ENCODE assay signal across 36 cellular contexts in the genomic region with DNA sequence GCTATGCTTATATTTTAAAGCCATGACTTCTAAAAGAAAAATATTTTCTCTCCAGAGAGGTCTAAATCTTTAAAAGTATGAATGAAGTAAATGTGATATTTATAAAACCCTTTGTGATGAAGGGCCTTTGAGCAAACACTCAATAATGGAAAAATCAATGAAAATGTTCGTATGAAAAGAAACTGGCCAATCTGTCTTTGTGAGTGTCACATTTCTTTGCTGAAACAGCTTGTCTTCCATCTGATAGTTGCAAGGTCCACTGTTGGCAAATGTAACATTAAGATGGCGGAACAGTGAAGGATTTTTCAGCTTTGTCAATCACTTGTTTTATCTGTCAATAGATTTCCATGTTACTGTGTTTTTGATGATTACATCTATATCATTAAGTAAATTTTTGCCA.
"Had no signal": no experiment of that assay in that cellular context is flagged by ENCODE, and none has a peak within 500 bp of the region (broad histone marks: within the 10 kb centered on the region; RNA-seq: fewer than 3 reads in every experiment).

No MANE protein-coding gene starts in this region.

- H3K4me3 ChIP-seq: adrenal gland, Peyer's patch had no signal

- H3K36me3 ChIP-seq: adrenal gland, Peyer's patch had no signal

- H3K27ac ChIP-seq: adrenal gland, Peyer's patch, VCaP had no signal

- DNase-seq: activated B cell treated with CpG ODN at 0.5 μM for 24 hours; activated CD4-positive, alpha-beta memory T cell treated with anti-CD3 and anti-CD28 coated beads for 36 hours; activated CD4-positive, alpha-beta T cell treated with anti-CD3 and anti-CD28 coated beads for 4 hours; activated CD4-positive, alpha-beta T cell treated with anti-CD3 and anti-CD28 coated beads, Interleukin-2, amount 50 U/mL, for 1 hour; activated CD4-positive, CD25-positive, alpha-beta regulatory T cell treated with anti-CD3 and anti-CD28 coated beads, Interleukin-2, amount 50 U/mL, for 72 hours; activated CD8-positive, alpha-beta memory T cell treated with anti-CD3 and anti-CD28 coated beads, Interleukin-2, amount 50 U/mL, for 4 hours; activated gamma-delta T cell treated with Interleukin-2 at 50 U/mL for 16 hours; activated naive CD4-positive, alpha-beta T cell treated with anti-CD3 and anti-CD28 coated beads for 36 hours; activated T-cell treated with anti-CD3 and anti-CD28 coated beads for 4 hours; activated T-cell treated with anti-CD3 and anti-CD28 coated beads, Interleukin-2, amount 50 U/mL, for 4 hours; adrenal gland; aorta; caudate nucleus; cerebellar nuclear complex; Karpas-422; KBM-7; NCI-H1436 treated with DMSO at 0.1 percent for 48 hours; NCI-H1930; NCI-H2171 treated with DMSO at 0.1 percent for 48 hours; NCI-H2227 treated with DMSO at 0.1 percent for 48 hours; NCI-H446; NCI-H510A treated with DMSO at 0.1 percent for 48 hours; NCI-H526 treated with DMSO at 0.1 percent for 48 hours; NK-92 treated with Interleukin-12 subunit alpha and Interleukin-12 subunit beta, amount 100 ng/mL, for 24 hours; PC-3; Peyer's patch; RPMI8226; SIG-M5; T-helper 1 cell; T-helper 2 cell; T-helper 9 cell had no signal

- H3K36me3 Mint-ChIP-seq: activated CD4-positive, alpha-beta memory T cell treated with anti-CD3 and anti-CD28 coated beads for 36 hours; activated naive CD4-positive, alpha-beta T cell treated with anti-CD3 and anti-CD28 coated beads, Interleukin-2, amount 50 U/mL, for 72 hours; IgD-negative memory B cell had no signal

- ATAC-seq: activated naive CD4-positive, alpha-beta T cell treated with anti-CD3 and anti-CD28 coated beads, Interleukin-2, amount 50 U/mL, for 72 hours; activated T-cell treated with anti-CD3 and anti-CD28 coated beads, Interleukin-2, amount 50 U/mL, for 4 hours; PC-3; SK-N-SH treated with all-trans-retinoic acid at 6 μM for 48 hours had no signal

- H3K9me3 Mint-ChIP-seq: activated B cell treated with CpG ODN at 0.5 μM for 24 hours had no signal

- H3K4me1 ChIP-seq: adrenal gland had no signal

- H3K9me3 ChIP-seq: Peyer's patch had no signal

- H3K27me3 ChIP-seq: adrenal gland, Peyer's patch had no signal

- H3K4me1 Mint-ChIP-seq: activated B cell treated with CpG ODN at 0.5 μM for 24 hours, IgD-negative memory B cell had no signal

- H3K27ac Mint-ChIP-seq: activated B cell treated with CpG ODN at 0.5 μM for 24 hours; activated CD4-positive, alpha-beta memory T cell treated with anti-CD3 and anti-CD28 coated beads for 36 hours; activated naive CD4-positive, alpha-beta T cell treated with anti-CD3 and anti-CD28 coated beads for 36 hours; activated T-helper 1 cell treated with anti-CD3 and anti-CD28 coated beads, Interleukin-12 subunit alpha, Interleukin-12 subunit beta, Interleukin-2, Interleukin-4 antibody, amounts not matched to agents 30 ng/mL and 10 ng/mL and 1 ng/mL, durations not matched to agents 14 hours and 24 hours and 36 hours; IgD-negative memory B cell had no signal

- H3K27me3 Mint-ChIP-seq: activated B cell treated with CpG ODN at 0.5 μM for 24 hours; activated CD4-positive, alpha-beta memory T cell treated with anti-CD3 and anti-CD28 coated beads for 36 hours; IgD-negative memory B cell had no signal

- H3K4me3 Mint-ChIP-seq: activated B cell treated with CpG ODN at 0.5 μM for 24 hours; activated CD4-positive, alpha-beta memory T cell treated with anti-CD3 and anti-CD28 coated beads for 36 hours; activated naive CD4-positive, alpha-beta T cell treated with anti-CD3 and anti-CD28 coated beads for 36 hours; activated T-cell treated with anti-CD3 and anti-CD28 coated beads, Interleukin-2, amount 50 U/mL, for 4 hours; activated T-helper 1 cell treated with anti-CD3 and anti-CD28 coated beads, Interleukin-12 subunit alpha, Interleukin-12 subunit beta, Interleukin-2, Interleukin-4 antibody, amounts not matched to agents 30 ng/mL and 10 ng/mL and 1 ng/mL, durations not matched to agents 14 hours and 24 hours and 36 hours; IgD-negative memory B cell had no signal
